ENCODE assay signal across 8 cellular contexts in genomic region chr4:118684873-118685811, GRCh38. TPM values are rescaled to one million over a fixed set of nuclear protein-coding genes. Genes with fewer than 3 reads are reported as not detected.
A peak's percentile ranks its signal among the peaks of the same experiment; 100 is the strongest.
DNase-seq lines count a peak whose midpoint lies in the region; TF ChIP-seq lines count a peak whose summit lies in the region.

METTL14 (plus strand) TSS chr4:118685392; CDS start chr4:118685535, 143 bp downstream.

- peak within 1 kb of the TSS; percentile 92 for H3K4me3 ChIP-seq in LNCaP clone FGC (ENCODE audit: low read depth, low read length)
- peak within 1 kb of the TSS; percentile 95 for H3K4me3 ChIP-seq in fibroblast of villous mesenchyme (ENCODE audit: low read depth, low read length)
- H3K4me3 ChIP-seq in neural cell (ENCODE audit: low read length): peak within 1 kb of the TSS; percentile 83
- peak within 1 kb of the TSS; percentile 59 to 71 (median 68) for H3K4me3 ChIP-seq in stomach

- peak; percentile 63 for TF ChIP-seq EP300 in neural cell (conservative IDR thresholded peaks at IDR 0.05; ENCODE audit: poor library complexity, severe bottlenecking)
- no peak for TF ChIP-seq EP300 in stomach (IDR thresholded peaks at IDR 0.05)

- TF ChIP-seq RAD21 in neural cell (conservative IDR thresholded peaks at IDR 0.05): peak; percentile 59

- H3K27me3 ChIP-seq in neural cell (ENCODE audit: insufficient read depth, low read depth, low read length) (no peaks in the 10 kb centered on the region), stomach (no peaks in the 10 kb centered on the region)

- peak within 1 kb of the TSS; percentile 80 for H2AFZ ChIP-seq in neural cell (ENCODE audit: low read depth, low read length)

- H3K4me1 ChIP-seq in stomach: peaks cover 6 to 24% (median 19%) of the 10 kb centered on the region in 4 donors

- peak; percentile 97 for DNase-seq in ELF-1 (ENCODE audit: low read depth, low spot score)
- peak; percentile 53 for DNase-seq in GOT3 (lab: John Stamatoyannopoulos, UW)
- DNase-seq in LNCaP clone FGC (ENCODE audit: low read depth): peak; percentile 56
- DNase-seq in activated effector memory CD4-positive, alpha-beta T cell treated with anti-CD3 and anti-CD28 coated beads, Interleukin-2, amount 50 U/mL, for 16 hours: peak; percentile 95
- peak; percentile 91 for DNase-seq in fibroblast of villous mesenchyme (ENCODE audit: low read depth)
- DNase-seq in stomach: peak; percentile 95

- peak within 1 kb of the TSS; percentile 75 for H3K9ac ChIP-seq in neural cell (ENCODE audit: low read length)

- H3K79me2 ChIP-seq in neural cell (replicated peaks; ENCODE audit: insufficient read depth, low read length): peaks cover 23% of the 10 kb centered on the region

- peak; percentile 85 for TF ChIP-seq POLR2A in Raji (IDR thresholded peaks at IDR 0.05; ENCODE audit: insufficient read depth, low read depth, low read length)
- peak in 1 of 4 donors; percentile 54 for TF ChIP-seq POLR2A in stomach (IDR thresholded peaks at IDR 0.05)

- H3F3A ChIP-seq in neural cell (ENCODE audit: insufficient read depth, low read length, poor library complexity, severe bottlenecking): no peaks in the 10 kb centered on the region

- H3K27ac ChIP-seq in neural cell (ENCODE audit: low read length) (peak within 1 kb of the TSS; percentile 85), stomach (peak within 1 kb of the TSS; percentile 91 to 95 (median 94))

- TF ChIP-seq CTCF in LNCaP clone FGC (IDR thresholded peaks at IDR 0.05; ENCODE audit: control insufficient read depth, extremely low read depth, insufficient read depth) (no peak), fibroblast of villous mesenchyme (IDR thresholded peaks at IDR 0.05; ENCODE audit: insufficient read depth, low read depth, low read length) (no peak), neural cell (IDR thresholded peaks at IDR 0.05; ENCODE audit: poor library complexity, severe bottlenecking) (peak; percentile 51), stomach (IDR thresholded peaks at IDR 0.05) (peak in 1 of 7 experiments; percentile 31)

- H3K9me3 ChIP-seq in neural cell (ENCODE audit: low read length) (no peaks in the 10 kb centered on the region), stomach (no peaks in the 10 kb centered on the region)

- H4K20me1 ChIP-seq in neural cell (ENCODE audit: insufficient read depth): no peaks in the 10 kb centered on the region

- 4 to 5% (median 4%) methylated on average over 42 of the region's 42 CpGs for WGBS in stomach, 5 donors

- intact Hi-C loops in stomach (cut with DNase I; ENCODE audit: low total_unique reads): no loop called here

- H3K4me2 ChIP-seq in neural cell (ENCODE audit: low read length): peak within 1 kb of the TSS; percentile 83

- H3K9me2 ChIP-seq in neural cell (ENCODE audit: insufficient read depth, low read length): no peaks in the 10 kb centered on the region

- H3K36me3 ChIP-seq in neural cell (ENCODE audit: insufficient read depth, low read length) (no peaks in the 10 kb centered on the region), stomach (peaks cover 7 to 25% (median 24%) of the 10 kb centered on the region in 4 donors)

TF ChIP-seq in neural cell, 6 proteins besides CTCF, POLR2A, EP300 and RAD21:
- TF ChIP-seq EZH2 (IDR thresholded peaks at IDR 0.05; ENCODE audit: borderline replicate concordance, insufficient read depth, low read length, poor library complexity, severe bottlenecking) (no peak), REST (IDR thresholded peaks at IDR 0.05; ENCODE audit: borderline replicate concordance) (peak; percentile 68), SMC3 (conservative IDR thresholded peaks at IDR 0.05; ENCODE audit: poor library complexity) (peak; percentile 72), MXI1 (conservative IDR thresholded peaks at IDR 0.05; ENCODE audit: poor library complexity, severe bottlenecking) (peak; percentile 75), POLR2AphosphoS5 (IDR thresholded peaks at IDR 0.05) (peak; percentile 88), TAF1 (IDR thresholded peaks at IDR 0.05; ENCODE audit: low read depth) (peak; percentile 71)

RNA-seq across cellular contexts. Expression of gene METTL14, which starts in this region (rescaled TPM):
- total RNA-seq in fibroblast of villous mesenchyme (19.0 and 23.5 TPM in 2 replicates), stomach (10 to 100 TPM in 3 of 5 donors, 1 to 10 TPM in 2; 1.8 to 71.4 (median 12.5) TPM)
- polyA plus RNA-seq in neural cell (18.8 and 40.5 TPM in 2 replicates), stomach (10 to 100 TPM in 1 of 3 donors, 1 to 10 TPM in 2; 6.8 to 11.2 (median 7.9) TPM)
- polyA minus RNA-seq in neural cell: 62.3 and 105 TPM in 2 replicates

Comparison
In these comparisons a context has a peak if more than half of its experiments do, and no peak if none do; other contexts are left out.
1. Peak in every context shown above with its lines: DNase-seq, H3K4me3 ChIP-seq and H3K27ac ChIP-seq.